Comparison of ENCODE assay signal across 36 cellular contexts in the genomic region with DNA sequence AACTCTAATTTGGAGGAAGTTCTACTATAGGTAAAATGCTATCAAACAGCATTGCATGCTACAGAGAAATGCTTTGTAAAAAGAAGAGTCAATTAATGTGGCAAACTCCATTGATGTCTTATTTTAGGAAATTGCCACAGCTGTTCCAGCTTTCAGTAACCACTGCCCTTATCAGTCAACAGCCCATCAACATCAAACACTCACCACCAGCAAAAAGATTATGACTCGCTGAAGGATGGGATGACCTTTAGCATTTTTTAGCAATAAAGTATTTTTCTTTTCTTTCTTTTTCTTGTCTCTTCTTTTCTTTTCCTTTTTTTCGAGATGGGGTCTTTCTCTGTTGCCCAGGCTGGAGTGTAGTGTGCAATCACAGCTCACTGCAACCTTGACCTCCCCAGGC. TPM values are rescaled to one million over a fixed set of nuclear protein-coding genes. Genes with fewer than 3 reads are reported as not detected.
"Had no signal": no experiment of that assay in that cellular context is flagged by ENCODE, and none has a peak within 500 bp of the region (broad histone marks: within the 10 kb centered on the region; RNA-seq: fewer than 3 reads in every experiment).

No MANE protein-coding gene starts in this region.

- H3K27ac ChIP-seq: adrenal gland, body of pancreas, esophagus squamous epithelium, gastroesophageal sphincter had no signal

- FAIRE-seq: colon had no signal

- H3K27me3 ChIP-seq: adrenal gland, body of pancreas, gastroesophageal sphincter had no signal

- ATAC-seq: activated CD4-positive, alpha-beta T cell treated with anti-CD3 and anti-CD28 coated beads for 36 hours; activated CD8-positive, alpha-beta memory T cell treated with anti-CD3 and anti-CD28 coated beads, Interleukin-2, amount 10 ng/mL, durations not matched to agents 7 days and 5 days; activated CD8-positive, alpha-beta T cell treated with anti-CD3 and anti-CD28 coated beads, Interleukin-2, amount 10 ng/mL, durations not matched to agents 7 days and 5 days; activated naive CD8-positive, alpha-beta T cell treated with anti-CD3 and anti-CD28 coated beads, Interleukin-2, amount 50 U/mL, for 24 hours; body of pancreas; effector memory CD8-positive, alpha-beta T cell; gastroesophageal sphincter; T-helper 17 cell had no signal

- H3K4me3 ChIP-seq: adrenal gland, body of pancreas, esophagus squamous epithelium, gastroesophageal sphincter had no signal

- H3K4me3 Mint-ChIP-seq: activated CD4-positive, alpha-beta memory T cell treated with anti-CD3 and anti-CD28 coated beads for 36 hours; activated CD4-positive, alpha-beta T cell treated with anti-CD3 and anti-CD28 coated beads for 36 hours; activated CD4-positive, alpha-beta T cell treated with anti-CD3 and anti-CD28 coated beads, Interleukin-2, amount 10 ng/mL, durations not matched to agents 24 days and 14 days; activated CD8-positive, alpha-beta memory T cell treated with anti-CD3 and anti-CD28 coated beads, Interleukin-2, amount 10 ng/mL, durations not matched to agents 7 days and 5 days; activated CD8-positive, alpha-beta T cell treated with anti-CD3 and anti-CD28 coated beads, Interleukin-2, amount 10 ng/mL, durations not matched to agents 7 days and 5 days; activated naive CD4-positive, alpha-beta T cell treated with anti-CD3 and anti-CD28 coated beads for 36 hours; activated naive CD8-positive, alpha-beta T cell; activated naive CD8-positive, alpha-beta T cell treated with anti-CD3 and anti-CD28 coated beads, Interleukin-2, amount 50 U/mL, for 24 hours; activated T-helper 1 cell treated with anti-CD3 and anti-CD28 coated beads, Interleukin-12 subunit alpha, Interleukin-12 subunit beta, Interleukin-2, Interleukin-4 antibody, amounts not matched to agents 30 ng/mL and 10 ng/mL and 1 ng/mL, durations not matched to agents 14 hours and 24 hours and 36 hours; effector memory CD8-positive, alpha-beta T cell; T-helper 17 cell; T-helper 2 cell treated with Interferon-gamma antibody and Interleukin-4, amounts not matched to agents 5 μg/mL and 100 μg/mL, for 36 hours had no signal

- H3K27ac Mint-ChIP-seq: activated CD4-positive, alpha-beta memory T cell treated with anti-CD3 and anti-CD28 coated beads for 36 hours; activated CD4-positive, alpha-beta T cell treated with anti-CD3 and anti-CD28 coated beads for 36 hours; activated CD4-positive, alpha-beta T cell treated with anti-CD3 and anti-CD28 coated beads, Interleukin-2, amount 10 ng/mL, durations not matched to agents 24 days and 14 days; activated CD8-positive, alpha-beta memory T cell treated with anti-CD3 and anti-CD28 coated beads, Interleukin-2, amount 10 ng/mL, durations not matched to agents 7 days and 5 days; activated CD8-positive, alpha-beta T cell treated with anti-CD3 and anti-CD28 coated beads, Interleukin-2, amount 10 ng/mL, durations not matched to agents 7 days and 5 days; activated naive CD4-positive, alpha-beta T cell treated with anti-CD3 and anti-CD28 coated beads for 36 hours; activated naive CD8-positive, alpha-beta T cell; activated naive CD8-positive, alpha-beta T cell treated with anti-CD3 and anti-CD28 coated beads, Interleukin-2, amount 50 U/mL, for 24 hours; activated T-helper 1 cell treated with anti-CD3 and anti-CD28 coated beads, Interleukin-12 subunit alpha, Interleukin-12 subunit beta, Interleukin-2, Interleukin-4 antibody, amounts not matched to agents 30 ng/mL and 10 ng/mL and 1 ng/mL, durations not matched to agents 14 hours and 24 hours and 36 hours; activated T-helper 2 cell treated with anti-CD3 and anti-CD28 coated beads, Interferon-gamma antibody, Interleukin-2, Interleukin-4, amounts not matched to agents 10 μg/mL and 5 μg/mL and 100 μg/mL, durations not matched to agents 14 hours and 24 hours and 36 hours; effector memory CD8-positive, alpha-beta T cell; T-helper 17 cell; T-helper 2 cell treated with Interferon-gamma antibody and Interleukin-4, amounts not matched to agents 5 μg/mL and 100 μg/mL, for 36 hours had no signal

- H3K4me1 ChIP-seq: body of pancreas, esophagus squamous epithelium, gastroesophageal sphincter had no signal

- H3K9me3 ChIP-seq: adrenal gland, body of pancreas, esophagus squamous epithelium, gastroesophageal sphincter had no signal

- H3K36me3 ChIP-seq: adrenal gland, esophagus squamous epithelium, gastroesophageal sphincter had no signal

- H3K4me1 Mint-ChIP-seq: activated CD4-positive, alpha-beta T cell treated with anti-CD3 and anti-CD28 coated beads for 36 hours; activated CD8-positive, alpha-beta memory T cell treated with anti-CD3 and anti-CD28 coated beads, Interleukin-2, amount 10 ng/mL, durations not matched to agents 7 days and 5 days; activated naive CD8-positive, alpha-beta T cell treated with anti-CD3 and anti-CD28 coated beads, Interleukin-2, amount 50 U/mL, for 24 hours; T-helper 17 cell had no signal

- H3K36me3 Mint-ChIP-seq: activated CD4-positive, alpha-beta memory T cell treated with anti-CD3 and anti-CD28 coated beads for 36 hours; activated CD8-positive, alpha-beta memory T cell treated with anti-CD3 and anti-CD28 coated beads, Interleukin-2, amount 10 ng/mL, durations not matched to agents 7 days and 5 days; activated naive CD8-positive, alpha-beta T cell had no signal

- H3K27me3 Mint-ChIP-seq: activated CD4-positive, alpha-beta memory T cell treated with anti-CD3 and anti-CD28 coated beads for 36 hours; activated naive CD8-positive, alpha-beta T cell treated with anti-CD3 and anti-CD28 coated beads, Interleukin-2, amount 50 U/mL, for 24 hours; T-helper 17 cell had no signal

- DNase-seq: activated CD4-positive, alpha-beta memory T cell treated with anti-CD3 and anti-CD28 coated beads for 36 hours; activated CD4-positive, alpha-beta T cell treated with anti-CD3 and anti-CD28 coated beads for 36 hours; activated CD4-positive, alpha-beta T cell treated with anti-CD3 and anti-CD28 coated beads, Interleukin-2, amount 10 ng/mL, durations not matched to agents 24 days and 14 days; activated CD4-positive, CD25-positive, alpha-beta regulatory T cell; activated CD4-positive, CD25-positive, alpha-beta regulatory T cell treated with anti-CD3 and anti-CD28 coated beads, Interleukin-2, amount 50 U/mL, for 72 hours; activated CD8-positive, alpha-beta memory T cell treated with anti-CD3 and anti-CD28 coated beads, Interleukin-2, amount 10 ng/mL, durations not matched to agents 7 days and 5 days; activated CD8-positive, alpha-beta memory T cell treated with anti-CD3 and anti-CD28 coated beads, Interleukin-2, amount 50 U/mL, for 4 hours; activated CD8-positive, alpha-beta T cell treated with anti-CD3 and anti-CD28 coated beads, Interleukin-2, amount 10 ng/mL, durations not matched to agents 7 days and 5 days; activated effector memory CD4-positive, alpha-beta T cell treated with anti-CD3 and anti-CD28 coated beads, Interleukin-2, amount 50 U/mL, for 16 hours; activated naive CD4-positive, alpha-beta T cell treated with anti-CD3 and anti-CD28 coated beads for 36 hours; activated naive CD8-positive, alpha-beta T cell treated with anti-CD3 and anti-CD28 coated beads, Interleukin-2, amount 50 U/mL, for 24 hours; activated T-cell treated with anti-CD3 and anti-CD28 coated beads, Interleukin-2, amount 50 U/mL, for 1 hour; activated T-cell treated with anti-CD3 and anti-CD28 coated beads, Interleukin-2, amount 50 U/mL, for 48 hours; adrenal gland; amygdala; aorta; body of pancreas; caudate nucleus; cortex of kidney; dermis blood vessel endothelial cell; effector CD4-positive, alpha-beta T cell; effector memory CD8-positive, alpha-beta T cell; esophagus squamous epithelium; foreskin melanocyte; head of caudate nucleus; T-helper 1 cell; T-helper 17 cell; T1000 had no signal

- H3K9me3 Mint-ChIP-seq: activated CD4-positive, alpha-beta memory T cell treated with anti-CD3 and anti-CD28 coated beads for 36 hours; activated CD4-positive, alpha-beta T cell treated with anti-CD3 and anti-CD28 coated beads, Interleukin-2, amount 10 ng/mL, durations not matched to agents 24 days and 14 days; activated naive CD4-positive, alpha-beta T cell treated with anti-CD3 and anti-CD28 coated beads for 36 hours; activated naive CD8-positive, alpha-beta T cell treated with anti-CD3 and anti-CD28 coated beads, Interleukin-2, amount 50 U/mL, for 24 hours; activated T-helper 1 cell treated with anti-CD3 and anti-CD28 coated beads, Interleukin-12 subunit alpha, Interleukin-12 subunit beta, Interleukin-2, Interleukin-4 antibody, amounts not matched to agents 30 ng/mL and 10 ng/mL and 1 ng/mL, durations not matched to agents 14 hours and 24 hours and 36 hours; activated T-helper 2 cell treated with anti-CD3 and anti-CD28 coated beads, Interferon-gamma antibody, Interleukin-2, Interleukin-4, amounts not matched to agents 10 μg/mL and 5 μg/mL and 100 μg/mL, durations not matched to agents 14 hours and 24 hours and 36 hours; effector memory CD8-positive, alpha-beta T cell; T-helper 2 cell treated with Interferon-gamma antibody and Interleukin-4, amounts not matched to agents 5 μg/mL and 100 μg/mL, for 36 hours had no signal

RNA-seq across cellular contexts. Expression of a gene that starts 26.0 kb away (rescaled TPM):
- total RNA-seq: activated CD4-positive, alpha-beta memory T cell treated with anti-CD3 and anti-CD28 coated beads for 36 hours; activated CD8-positive, alpha-beta memory T cell treated with anti-CD3 and anti-CD28 coated beads for 36 hours; activated T-helper 1 cell treated with anti-CD3 and anti-CD28 coated beads, Interleukin-12 subunit alpha, Interleukin-12 subunit beta, Interleukin-2, Interleukin-4 antibody, amounts not matched to agents 30 ng/mL and 10 ng/mL and 1 ng/mL, durations not matched to agents 14 hours and 24 hours and 36 hours; fibroblast of villous mesenchyme had no signal
